ENCODE assay signal across 19 cellular contexts in genomic region chr5:154706416-154706815, GRCh38. TPM values are rescaled to one million over a fixed set of nuclear protein-coding genes. Genes with fewer than 3 reads are reported as not detected.
A peak's percentile ranks its signal among the peaks of the same experiment; 100 is the strongest.
DNase-seq lines count a peak whose midpoint lies in the region; ATAC-seq and TF ChIP-seq lines count a peak whose summit lies in the region.
"Had no signal": no experiment of that assay in that cellular context is flagged by ENCODE, and none has a peak within 500 bp of the region (broad histone marks: within the 10 kb centered on the region; RNA-seq: fewer than 3 reads in every experiment).

No MANE protein-coding gene starts in this region.

- no peak overlapping the region for H3K23ac ChIP-seq in H9 (ENCODE audit: insufficient read length, low read depth, low read length)

- H3K36me3 Mint-ChIP-seq in H9 (ENCODE audit: insufficient read depth in 1 of 3, low read depth in 3 of 3) (peaks cover 0 to 2% (median 0%) of the 10 kb centered on the region in 3 experiments; a peak in 3 of 7 replicates), GM23338 (ENCODE audit: low read depth) (no peaks in the 10 kb centered on the region)
- H3K36me3 Mint-ChIP-seq: CD8-positive, alpha-beta T cell had no signal

- DNase-seq in H9: no peak
- DNase-seq in amniotic epithelial cell (ENCODE audit: low read depth): peak; percentile 67
- peak; percentile 55 for DNase-seq in iris pigment epithelial cell (ENCODE audit: low read depth)
- DNase-seq in psoas muscle: no peak
- DNase-seq in GM23338 (ENCODE audit: low spot score): no peak
- DNase-seq: AML-193; Caco-2; Calu3; CD4-positive, alpha-beta T cell; CD8-positive, alpha-beta T cell; DMS79 treated with DMSO at 0.1 percent for 48 hours; GF-D8 had no signal

- H3K9me3 ChIP-seq in H9 (ENCODE audit: control insufficient read depth, low read depth, low read length) (no peaks in the 10 kb centered on the region), psoas muscle (no peaks in the 10 kb centered on the region)
- H3K9me3 ChIP-seq: A549; BLaER1 treated with 17β-estradiol and CSF1 and Interleukin-3, amounts not matched to agents 10 nM and 100 nM; Caco-2 had no signal

- H3K27me3 Mint-ChIP-seq in H9 (ENCODE audit: low read depth) (no peaks in the 10 kb centered on the region), GM23338 (ENCODE audit: insufficient read depth, low read depth, poor library complexity) (no peaks in the 10 kb centered on the region)
- H3K27me3 Mint-ChIP-seq: B cell; CD4-positive, alpha-beta T cell had no signal

- H3K27ac Mint-ChIP-seq in H9: peak overlapping the region in 2 of 3 experiments; percentile 32 to 36; a peak in 1 of 7 replicates
- H3K27ac Mint-ChIP-seq in GM23338: no peak overlapping the region
- H3K27ac Mint-ChIP-seq: B cell; CD4-positive, alpha-beta T cell; CD8-positive, alpha-beta T cell had no signal

- no peak overlapping the region for H3K4me3 Mint-ChIP-seq in H9
- H3K4me3 Mint-ChIP-seq in GM23338: no peak overlapping the region
- H3K4me3 Mint-ChIP-seq: B cell; CD4-positive, alpha-beta T cell; CD8-positive, alpha-beta T cell had no signal

- H3K4me2 ChIP-seq in H9 (ENCODE audit: insufficient read depth, insufficient read length, low read length) (no peak overlapping the region), GM23338 (no peak overlapping the region)
- H3K4me2 ChIP-seq: A549; BLaER1 treated with 17β-estradiol and CSF1 and Interleukin-3, amounts not matched to agents 10 nM and 100 nM had no signal

- H2BK120ac ChIP-seq in H9 (ENCODE audit: low read depth, low read length, poor library complexity, severe bottlenecking): no peak overlapping the region

- H3K23me2 ChIP-seq in H9 (ENCODE audit: insufficient read length, low read depth, low read length, poor library complexity, severe bottlenecking): no peaks in the 10 kb centered on the region

- no peak overlapping the region for H3K9ac ChIP-seq in H9 (ENCODE audit: extremely low read depth, insufficient read length, low read length)
- H3K9ac ChIP-seq: BLaER1 treated with 17β-estradiol and CSF1 and Interleukin-3, amounts not matched to agents 10 nM and 100 nM had no signal

- no peak overlapping the region for H4K5ac ChIP-seq in H9 (ENCODE audit: insufficient read length, low read depth, low read length)

- H3K9me3 Mint-ChIP-seq in H9 (no peaks in the 10 kb centered on the region), GM23338 (no peaks in the 10 kb centered on the region)
- H3K9me3 Mint-ChIP-seq: CD4-positive, alpha-beta T cell; CD8-positive, alpha-beta T cell had no signal

- WGBS in H9 (ENCODE audit: extremely low coverage, insufficient read length, low lambda C conversion rate): no CpG with 5 or more reads among the region's 1 CpG
- WGBS in psoas muscle, 3 donors: 97 to 100% (median 98%) methylated on average over 1 of the region's 1 CpG

- H3K18ac ChIP-seq in H9 (ENCODE audit: insufficient read length, low read depth, low read length): no peak overlapping the region

- H2AK5ac ChIP-seq in H9 (ENCODE audit: insufficient read length, low read length): no peak overlapping the region

- TF ChIP-seq CTCF in H9 (conservative IDR thresholded peaks at IDR 0.05) (no peak), psoas muscle (IDR thresholded peaks at IDR 0.05) (no peak), GM23338 (conservative IDR thresholded peaks at IDR 0.05; ENCODE audit: low read depth in 2 of 2) (no peak)

- H3K4me1 ChIP-seq in H9 (ENCODE audit: insufficient read depth, low read length) (no peaks in the 10 kb centered on the region), psoas muscle (peaks cover 17% of the 10 kb centered on the region), GM23338 (ENCODE audit: insufficient read depth) (peaks cover 9% of the 10 kb centered on the region)
- H3K4me1 ChIP-seq: BLaER1 treated with 17β-estradiol and CSF1 and Interleukin-3, amounts not matched to agents 10 nM and 100 nM had no signal

- no peaks in the 10 kb centered on the region for H3K79me1 ChIP-seq in H9 (ENCODE audit: insufficient read depth, low read depth, low read length, poor library complexity, severe bottlenecking)

- no peak overlapping the region for H2BK5ac ChIP-seq in H9 (ENCODE audit: insufficient read length, low read length)

- H3K27ac ChIP-seq in H9 (ENCODE audit: insufficient read length, low read depth, low read length) (no peak overlapping the region), psoas muscle (peak overlapping the region; percentile 1), GM23338 (ENCODE audit: low read depth) (no peak overlapping the region)
- H3K27ac ChIP-seq: 22Rv1; A549; BLaER1 treated with 17β-estradiol and CSF1 and Interleukin-3, amounts not matched to agents 10 nM and 100 nM; C4-2B had no signal

- intact Hi-C loops in psoas muscle (cut with DNase I): no loop called here

- H3T11ph ChIP-seq in H9 (ENCODE audit: low read length): no peak overlapping the region

- no peak overlapping the region for H3K4ac ChIP-seq in H9 (ENCODE audit: low read depth, low read length)

- H2BK12ac ChIP-seq in H9 (ENCODE audit: insufficient read length, low read depth, low read length): no peak overlapping the region

- no peaks in the 10 kb centered on the region for H3K9me2 ChIP-seq in GM23338 (ENCODE audit: insufficient read depth)

- H3K36me3 ChIP-seq in psoas muscle (ENCODE audit: insufficient read depth in 1 of 2, low read depth in 1 of 2): no peaks in the 10 kb centered on the region
- H3K36me3 ChIP-seq in GM23338 (ENCODE audit: insufficient read depth): no peaks in the 10 kb centered on the region
- H3K36me3 ChIP-seq: BLaER1 treated with 17β-estradiol and CSF1 and Interleukin-3, amounts not matched to agents 10 nM and 100 nM had no signal

- H3K4me1 Mint-ChIP-seq in H9 (peaks cover 26 to 29% of the 10 kb centered on the region in 2 experiments), GM23338 (peaks cover 26% of the 10 kb centered on the region; the same call in 2 of the 3 replicates)
- H3K4me1 Mint-ChIP-seq: B cell had no signal

- H4K91ac ChIP-seq in H9 (ENCODE audit: insufficient read length, low read depth, low read length): no peak overlapping the region

- H2BK15ac ChIP-seq in H9 (ENCODE audit: low read depth, low read length): no peak overlapping the region

- H3K79me2 ChIP-seq in H9 (ENCODE audit: insufficient read depth, low read length) (no peaks in the 10 kb centered on the region), GM23338 (replicated peaks; ENCODE audit: insufficient read depth) (peaks cover 8% of the 10 kb centered on the region)

- H3K14ac ChIP-seq in H9 (ENCODE audit: insufficient read depth, low read length): no peak overlapping the region

- H3F3A ChIP-seq in GM23338 (replicated peaks; ENCODE audit: low read depth): 0 out of 2 replicates have a peak, but pooled peaks cover 3% of the 10 kb centered on the region

- H4K8ac ChIP-seq in H9 (replicated peaks; ENCODE audit: insufficient read length, low read depth, low read length): no peak overlapping the region

- no peak overlapping the region for H3K56ac ChIP-seq in H9 (ENCODE audit: insufficient read length, low read depth, low read length)

- ATAC-seq in psoas muscle: no peak
- ATAC-seq in GM23338: no peak
- no peak for ATAC-seq in GM21786 (IDR thresholded peaks at IDR 0.05; ENCODE audit: unreplicated experiment)
- no peak for ATAC-seq in HG03045 (IDR thresholded peaks at IDR 0.05; ENCODE audit: unreplicated experiment)
- ATAC-seq: A549; CD8-positive, alpha-beta T cell had no signal

- H4K20me1 ChIP-seq in H9 (ENCODE audit: control insufficient read depth, insufficient read depth, insufficient read length) (no peaks in the 10 kb centered on the region), GM23338 (replicated peaks; ENCODE audit: insufficient read depth) (no peaks in the 10 kb centered on the region)
- H4K20me1 ChIP-seq: BLaER1 treated with 17β-estradiol and CSF1 and Interleukin-3, amounts not matched to agents 10 nM and 100 nM had no signal

- H2AFZ ChIP-seq in H9 (ENCODE audit: low read length): no peak overlapping the region
- H2AFZ ChIP-seq in GM23338: no peak overlapping the region

- H3K4me3 ChIP-seq in psoas muscle (no peak overlapping the region), GM23338 (no peak overlapping the region)
- H3K4me3 ChIP-seq: A549; BLaER1 treated with 17β-estradiol and CSF1 and Interleukin-3, amounts not matched to agents 10 nM and 100 nM had no signal

- H2BK20ac ChIP-seq in H9 (ENCODE audit: low read depth, low read length, poor library complexity, severe bottlenecking): no peak overlapping the region

- H3K27me3 ChIP-seq in H9 (ENCODE audit: insufficient read depth, low read length) (no peaks in the 10 kb centered on the region), psoas muscle (ENCODE audit: insufficient read depth in 3 of 3, low read length in 2 of 3) (no peaks in the 10 kb centered on the region), GM23338 (ENCODE audit: insufficient read depth) (no peaks in the 10 kb centered on the region)
- H3K27me3 ChIP-seq: BLaER1 treated with 17β-estradiol and CSF1 and Interleukin-3, amounts not matched to agents 10 nM and 100 nM had no signal

TF ChIP-seq in GM23338, 12 proteins besides CTCF, POLR2A, EP300 and RAD21 (continues in another document):
- no peak for TF ChIP-seq STAT1 (IDR thresholded peaks at IDR 0.05; ENCODE audit: unreplicated experiment)
- no peak for TF ChIP-seq ZNF331 (CRISPR knock-in tag; IDR thresholded peaks at IDR 0.05; ENCODE audit: low read depth)
- TF ChIP-seq EZH2 (IDR thresholded peaks at IDR 0.05; ENCODE audit: low read depth, unreplicated experiment): no peak
- TF ChIP-seq JUNB (IDR thresholded peaks at IDR 0.05; ENCODE audit: unreplicated experiment): no peak

RNA-seq across cellular contexts. Expression of gene LARP1, which starts 48.8 kb away (rescaled TPM):
- 370 and 405 TPM in 2 replicates for total RNA-seq in H9 (2021)
- total RNA-seq in psoas muscle: 100 to 1,000 TPM; 105 to 173 (median 162) TPM
- polyA plus RNA-seq in psoas muscle: 100 to 1,000 TPM in 1 of 3 donors, 10 to 100 TPM in 2; 34.1 to 108 (median 48.4) TPM
- total RNA-seq in GM23338 (2014; rRNA removed; shearing (Covaris generic)): 267 and 302 TPM in 2 replicates
- polyA plus RNA-seq in GM23338 (2016; fragmentation: Nextera tagmentation; extraction: Ambion mirVana): 133 and 153 TPM in 2 replicates

Comparison
In these comparisons a context has a peak if more than half of its experiments do, and no peak if none do; other contexts are left out.
1. DNase-seq: peak in amniotic epithelial cell (single experiment) and iris pigment epithelial cell (single experiment); none in H9 (single experiment), psoas muscle (0 of 2) and GM23338 (single experiment).